ENCODE assay signal across 8 cellular contexts in genomic region chr16:2520097-2520783, GRCh38. TPM values are rescaled to one million over a fixed set of nuclear protein-coding genes. Genes with fewer than 3 reads are reported as not detected.
DNase-seq lines count a peak whose midpoint lies in the region; ATAC-seq, FAIRE-seq and TF ChIP-seq lines count a peak whose summit lies in the region.

AMDHD2 (plus strand) TSS chr16:2520371; CDS start chr16:2520459, 88 bp downstream.

- no peak for TF ChIP-seq EP300 in HepG2 (IDR thresholded peaks at IDR 0.05; ENCODE audit: low read depth in 2 of 2, low read length in 2 of 2)
- no peak for TF ChIP-seq EP300 in HepG2 (CRISPR knock-in tag; IDR thresholded peaks at IDR 0.05; ENCODE audit: borderline replicate concordance)

- peaks cover 44% of the 10 kb centered on the region for H4K20me1 ChIP-seq in HepG2 (ENCODE audit: insufficient read depth, low read length)

- TF ChIP-seq CTCF in HepG2 (CRISPR knock-in tag; IDR thresholded peaks at IDR 0.05): no peak

- peaks cover 4 to 21% of the 10 kb centered on the region in 2 experiments; a peak in 4 of 5 replicates for H3K36me3 ChIP-seq in HepG2 (replicated peaks in 1 of 2; ENCODE audit: control insufficient read depth in 1 of 2, insufficient read depth in 2 of 2, low read length in 2 of 2)

- peak within 1 kb of the TSS; percentile 81 for H3K9ac ChIP-seq in HepG2 (ENCODE audit: insufficient read depth, low read depth, low read length)

- TF ChIP-seq POLR2A in HepG2 (IDR thresholded peaks at IDR 0.05; ENCODE audit: insufficient read depth in 1 of 2, low read depth in 2 of 2, low read length in 2 of 2): peak; percentile 37 to 73; a peak in 2 of 4 replicates

- peak within 1 kb of the TSS; percentile 94 for H3K4me2 ChIP-seq in HepG2 (ENCODE audit: low read depth, low read length)

- no peak for FAIRE-seq in HepG2 (lab: Jason Lieb, UNC)

- H3K27ac ChIP-seq in HepG2 (ENCODE audit: extremely low read length, insufficient read depth, low read length): peak within 1 kb of the TSS; percentile 84

- H2AFZ ChIP-seq in HepG2 (ENCODE audit: low read length): no peak within 1 kb of the TSS

- CTCF ChIA-PET in HepG2 (lab: Yijun Ruan, JAX; ENCODE audit: low intra/inter-chr PET ratio, low total read pairs): no interaction called here

- intact Hi-C loops in HepG2 (cut with micrococcal nuclease; ENCODE audit: unreplicated experiment): no loop called here

- ATAC-seq in HG03432 (IDR thresholded peaks at IDR 0.05; ENCODE audit: unreplicated experiment): peak; percentile 48
- peak; percentile 29 for ATAC-seq in HepG2
- no peak for ATAC-seq in GM18861 (IDR thresholded peaks at IDR 0.05; ENCODE audit: unreplicated experiment)

- H3K27me3 ChIP-seq in HepG2 (ENCODE audit: control insufficient read depth in 1 of 2, insufficient read depth in 2 of 2, low read length in 2 of 2): no peaks in the 10 kb centered on the region

- no peak for TF ChIP-seq RAD21 in HepG2 (CRISPR knock-in tag; IDR thresholded peaks at IDR 0.05)

- in situ Hi-C loops in HepG2 (cut with HindIII; ENCODE audit: extremely low pct_ligation_motif_present, low pct_unique_long_range_greater_than_20kb): no loop called here

- DNase-seq in GM04504 (ENCODE audit: low read depth) (peak; percentile 67), NCI-H69 (lab: John Stamatoyannopoulos, UW) (peak; percentile 94), dermis blood vessel endothelial cell (peak; percentile 96), HepG2 (ENCODE audit: low spot score) (peak; percentile 68)
- DNase-seq in activated CD4-positive, alpha-beta T cell treated with anti-CD3 and anti-CD28 coated beads, Interleukin-2, amount 50 U/mL, for 24 hours (ENCODE audit: low read depth in 1 of 2, low spot score in 1 of 2): peak; percentile 69 to 79
- DNase-seq in stimulated activated CD4-positive, alpha-beta T cell treated with anti-CD3 and anti-CD28 coated beads, Interleukin-2, amount 100 ng/mL, for 4 hours (ENCODE audit: low read depth): peak; percentile 85

- WGBS in HepG2 (ENCODE audit: low lambda C conversion rate): 6% methylated on average over 7 of the region's 83 CpGs

- H3K4me1 ChIP-seq in HepG2 (ENCODE audit: insufficient read depth, low read length): peaks cover 89% of the 10 kb centered on the region

- peak within 1 kb of the TSS; percentile 77 to 85 (median 84) for H3K4me3 ChIP-seq in HepG2 (replicated peaks in 1 of 3; ENCODE audit: insufficient read depth in 1 of 3, low read depth in 2 of 3, low read length in 3 of 3)

- peaks cover 63% of the 10 kb centered on the region for H3K79me2 ChIP-seq in HepG2 (ENCODE audit: insufficient read depth, low read length)

- POLR2A ChIA-PET in HepG2 (lab: Yijun Ruan, JAX): interaction anchor here (1.1 to 2.2 kb wide), 6 partner anchors 11 to 83 kb away, joined by 3 to 14 read pairs (median 7); partner anchors contain the start of genes CEMP1, PDPK1 and TBC1D24

- no peaks in the 10 kb centered on the region for H3K9me3 ChIP-seq in HepG2 (ENCODE audit: low read length)

- BruUV-seq in HepG2 (replicated peaks; lab: Mats Ljungman, UMichigan): no TSS peak

TF ChIP-seq in HepG2, 621 proteins besides CTCF, POLR2A, EP300 and RAD21 (continues in another document):
- TF ChIP-seq HMG20A (CRISPR knock-in tag; IDR thresholded peaks at IDR 0.05; ENCODE audit: borderline replicate concordance) (no peak), ETS1 (CRISPR knock-in tag; IDR thresholded peaks at IDR 0.05) (0 out of 2 replicates have a peak, but pooled peaks have one; percentile 51), HMGXB4 (CRISPR knock-in tag; IDR thresholded peaks at IDR 0.05; ENCODE audit: borderline replicate concordance in 1 of 2, low read depth in 1 of 2) (peak in 1 of 2 experiments; percentile 13; a peak in 1 of 4 replicates), ZNF451 (CRISPR knock-in tag; IDR thresholded peaks at IDR 0.05) (0 out of 2 replicates have a peak, but pooled peaks have one; percentile 34), KDM2A (CRISPR knock-in tag; IDR thresholded peaks at IDR 0.05; ENCODE audit: borderline replicate concordance, low read depth) (peak; percentile 99), RBFOX2 (IDR thresholded peaks at IDR 0.05; ENCODE audit: low read depth, low read length) (peak; percentile 91), ARID3A (IDR thresholded peaks at IDR 0.05; ENCODE audit: low read depth, low read length) (no peak), SALL1 (CRISPR knock-in tag; IDR thresholded peaks at IDR 0.05) (peak; percentile 67), RXRB (CRISPR knock-in tag; IDR thresholded peaks at IDR 0.05; ENCODE audit: borderline replicate concordance) (peak; percentile 20; the same call in 1 of the 2 replicates), CAMTA2 (CRISPR knock-in tag; IDR thresholded peaks at IDR 0.05; ENCODE audit: borderline replicate concordance) (no peak), ZNF790 (CRISPR knock-in tag; IDR thresholded peaks at IDR 0.05; ENCODE audit: borderline replicate concordance) (no peak), SIN3B (IDR thresholded peaks at IDR 0.05; ENCODE audit: low read length) (peak; percentile 79), HDAC1 (CRISPR knock-in tag; IDR thresholded peaks at IDR 0.05) (peak; percentile 84)
- TF ChIP-seq, protein P1, sequence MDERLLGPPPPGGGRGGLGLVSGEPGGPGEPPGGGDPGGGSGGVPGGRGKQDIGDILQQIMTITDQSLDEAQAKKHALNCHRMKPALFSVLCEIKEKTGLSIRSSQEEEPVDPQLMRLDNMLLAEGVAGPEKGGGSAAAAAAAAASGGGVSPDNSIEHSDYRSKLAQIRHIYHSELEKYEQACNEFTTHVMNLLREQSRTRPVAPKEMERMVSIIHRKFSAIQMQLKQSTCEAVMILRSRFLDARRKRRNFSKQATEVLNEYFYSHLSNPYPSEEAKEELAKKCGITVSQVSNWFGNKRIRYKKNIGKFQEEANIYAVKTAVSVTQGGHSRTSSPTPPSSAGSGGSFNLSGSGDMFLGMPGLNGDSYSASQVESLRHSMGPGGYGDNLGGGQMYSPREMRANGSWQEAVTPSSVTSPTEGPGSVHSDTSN (CRISPR knock-in tag; IDR thresholded peaks at IDR 0.05): no peak

RNA-seq across cellular contexts. Expression of gene AMDHD2, which starts in this region (rescaled TPM):
- total RNA-seq in dermis blood vessel endothelial cell (37.6 and 59.2 TPM in 2 replicates), HepG2 (2016; rRNA removed; fragmentation: Illumina TruSeq; extraction: Trizol) (13.8 and 39.1 TPM in 2 replicates)
- total RNA-seq in HepG2 (2016; cell fraction: cytosol; rRNA removed; fragmentation: Illumina TruSeq; extraction: Trizol; ENCODE audit: low read depth): 14.4 and 16.3 TPM in 2 replicates
- 15.5 and 37.7 TPM in 2 replicates for total RNA-seq in HepG2 (2016; cell fraction: insoluble cytoplasmic fraction; rRNA removed; fragmentation: Illumina TruSeq; extraction: Trizol)
- total RNA-seq in HepG2 (2016; cell fraction: membrane; rRNA removed; fragmentation: Illumina TruSeq; extraction: Trizol): 11.4 and 12.8 TPM in 2 replicates
- 56.5 and 57.9 TPM in 2 replicates for total RNA-seq in HepG2 (2016; cell fraction: nucleus; rRNA removed; fragmentation: Illumina TruSeq; extraction: Trizol)
- polyA plus RNA-seq in HepG2 (2011; rRNA removed): 33.5 and 51.3 TPM in 2 replicates
- polyA plus RNA-seq in HepG2 (2011; cell fraction: cytosol; rRNA removed): 12.9 and 24.3 TPM in 2 replicates
- polyA plus RNA-seq in HepG2 (2011; cell fraction: nucleus; rRNA removed): 624 and 803 TPM in 2 replicates
- 30.1 and 34.2 TPM in 2 replicates for polyA plus RNA-seq in HepG2 (2012)
- polyA plus RNA-seq in HepG2 (2016; cell fraction: cytosol; fragmentation: Illumina TruSeq; extraction: Trizol; ENCODE audit: low read depth): 5.3 and 8.4 TPM in 2 replicates
- polyA plus RNA-seq in HepG2 (2016; cell fraction: insoluble cytoplasmic fraction; fragmentation: Illumina TruSeq; extraction: Trizol; ENCODE audit: low read depth): 11.9 and 12.8 TPM in 2 replicates
- polyA plus RNA-seq in HepG2 (2016; cell fraction: membrane; fragmentation: Illumina TruSeq; extraction: Trizol; ENCODE audit: low read depth): 7.2 and 9.8 TPM in 2 replicates
- 125 and 129 TPM in 2 replicates for polyA plus RNA-seq in HepG2 (2016; cell fraction: nucleus; fragmentation: Illumina TruSeq; extraction: Trizol; ENCODE audit: insufficient read depth, low read depth)
- polyA minus RNA-seq in HepG2 (2011; rRNA and poly(A)+ RNA removed; ENCODE audit: low replicate concordance): 20.8 and 63.2 TPM in 2 replicates
- 11.8 and 13.7 TPM in 2 replicates for polyA minus RNA-seq in HepG2 (2011; cell fraction: cytosol; rRNA and poly(A)+ RNA removed)
- polyA minus RNA-seq in HepG2 (2011; cell fraction: nucleus; rRNA and poly(A)+ RNA removed): 81.2 and 102 TPM in 2 replicates
